ENCODE assay signal across 22 cellular contexts in the genomic region with DNA sequence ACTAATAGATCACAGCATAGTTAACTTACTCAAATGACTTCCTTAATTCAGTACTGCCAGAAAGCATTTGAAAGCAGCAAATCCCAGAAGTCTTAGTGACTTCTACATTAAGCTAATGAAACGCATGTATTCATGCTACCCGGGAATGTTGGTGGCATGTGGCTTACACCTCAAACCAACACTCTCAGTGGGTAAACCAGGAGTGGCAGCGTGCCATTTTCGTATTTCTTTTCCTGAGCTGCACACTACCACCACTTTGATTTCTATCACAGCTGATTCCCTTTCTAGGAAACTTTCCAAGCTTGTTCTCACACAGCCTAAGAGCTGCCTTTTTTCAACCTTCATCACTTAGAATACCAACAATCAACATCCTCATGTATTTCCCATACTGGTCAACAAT.
DNase-seq lines count a peak whose midpoint lies in the region; ATAC-seq lines count a peak whose summit lies in the region.
"Had no signal": no experiment of that assay in that cellular context is flagged by ENCODE, and none has a peak within 500 bp of the region (broad histone marks: within the 10 kb centered on the region; RNA-seq: fewer than 3 reads in every experiment).

No MANE protein-coding gene starts in this region.

- H2BK120ac ChIP-seq in mesendoderm (ENCODE audit: low read depth, low read length) = no peak overlapping the region

- no peaks in the 10 kb centered on the region for H3K36me3 ChIP-seq in mesendoderm (ENCODE audit: control insufficient read depth, insufficient read depth, low read length)
- H3K36me3 ChIP-seq: BLaER1, HAP-1 had no signal

- peak; percentile 45 for DNase-seq in G401 (ENCODE audit: low spot score)
- DNase-seq in NCI-H446 treated with DMSO at 0.1 percent for 48 hours (lab: John Stamatoyannopoulos, UW) = peak; percentile 25
- peak; percentile 26 for DNase-seq in cerebellar cortex (ENCODE audit: low spot score)
- peak; percentile 2 for DNase-seq in myocyte (ENCODE audit: low read depth)
- DNase-seq in hippocampal formation (lab: John Stamatoyannopoulos, UW) = no peak
- DNase-seq in T-helper 17 cell = no peak
- no peak for DNase-seq in mesendoderm
- DNase-seq: Caco-2; CD4-positive, CD25-positive, alpha-beta regulatory T cell; CD8-positive, alpha-beta T cell; DMS153; DND-41; GDM1; HFFc6 had no signal

- no peak overlapping the region for H3K27ac ChIP-seq in mesendoderm (ENCODE audit: low read depth, low read length)
- H3K27ac ChIP-seq: 22Rv1, BLaER1, C4-2B had no signal

- no peaks in the 10 kb centered on the region for H3K27me3 Mint-ChIP-seq in T-helper 17 cell
- H3K27me3 Mint-ChIP-seq: B cell had no signal

- peaks cover 2% of the 10 kb centered on the region for H3K36me3 Mint-ChIP-seq in T-helper 17 cell (ENCODE audit: low read depth)
- H3K36me3 Mint-ChIP-seq: CD4-positive, CD25-positive, alpha-beta regulatory T cell; CD8-positive, alpha-beta T cell had no signal

- H3K79me1 ChIP-seq in mesendoderm (ENCODE audit: low read length) = no peaks in the 10 kb centered on the region

- H2BK15ac ChIP-seq in mesendoderm (replicated peaks; ENCODE audit: low read depth) = no peak overlapping the region

- no peak overlapping the region for H2BK5ac ChIP-seq in mesendoderm (ENCODE audit: low read length)

- H3K4me3 ChIP-seq in mesendoderm (ENCODE audit: low read length) = no peak overlapping the region
- H3K4me3 ChIP-seq: BLaER1, GM12878, GM23338, HAP-1 had no signal

- no peaks in the 10 kb centered on the region for H3K9me3 ChIP-seq in T-helper 17 cell (ENCODE audit: control insufficient read depth, low read length, poor library complexity, severe bottlenecking)
- H3K9me3 ChIP-seq: BLaER1, Caco-2, HAP-1 had no signal

- no peak overlapping the region for H3K18ac ChIP-seq in mesendoderm (ENCODE audit: low read length)

- H3K56ac ChIP-seq in mesendoderm (ENCODE audit: low read length) = no peak overlapping the region

- H3K4me1 Mint-ChIP-seq in T-helper 17 cell = peaks cover 2% of the 10 kb centered on the region
- H3K4me1 Mint-ChIP-seq: B cell; CD4-positive, CD25-positive, alpha-beta regulatory T cell; GM23338 had no signal

- no peak overlapping the region for H3K27ac Mint-ChIP-seq in T-helper 17 cell
- H3K27ac Mint-ChIP-seq: B cell; CD4-positive, CD25-positive, alpha-beta regulatory T cell; CD8-positive, alpha-beta T cell; GM23338; HFFc6 had no signal

- no peak overlapping the region for H3K4me3 Mint-ChIP-seq in T-helper 17 cell
- H3K4me3 Mint-ChIP-seq: B cell; CD4-positive, CD25-positive, alpha-beta regulatory T cell; CD8-positive, alpha-beta T cell; GM23338; HFFc6 had no signal

- ATAC-seq in HG02759 (IDR thresholded peaks at IDR 0.05; ENCODE audit: unreplicated experiment) = no peak
- ATAC-seq in T-helper 17 cell = no peak
- ATAC-seq: CD8-positive, alpha-beta T cell; GM12878; GM23338 had no signal

- H3K4me1 ChIP-seq in mesendoderm (ENCODE audit: control insufficient read depth, low read depth, low read length) = no peaks in the 10 kb centered on the region
- H3K4me1 ChIP-seq: BLaER1, Caco-2 had no signal

- no peak overlapping the region for H4K8ac ChIP-seq in mesendoderm (ENCODE audit: low read depth, low read length)

- no peak overlapping the region for H3K9ac ChIP-seq in mesendoderm (ENCODE audit: low read length)
- H3K9ac ChIP-seq: BLaER1 had no signal

- in situ Hi-C loops in G401 (cut with HindIII; ENCODE audit: low sequenced_read_pairs) = no loop called here

- WGBS in mesendoderm (ENCODE audit: extremely low coverage, insufficient coverage, low lambda C conversion rate) = no CpG with 5 or more reads among the region's 4 CpGs

- H3K23ac ChIP-seq in mesendoderm (ENCODE audit: low read length) = no peak overlapping the region

- H3K27me3 ChIP-seq in mesendoderm (ENCODE audit: insufficient read depth, low read length, poor library complexity) = no peaks in the 10 kb centered on the region
- H3K27me3 ChIP-seq: BLaER1 had no signal

- H4K5ac ChIP-seq in mesendoderm (ENCODE audit: low read length) = no peak overlapping the region

- no peaks in the 10 kb centered on the region for H3K79me2 ChIP-seq in mesendoderm (ENCODE audit: control insufficient read depth, insufficient read depth, low read length)

- H2AK5ac ChIP-seq in mesendoderm (ENCODE audit: low read length) = no peak overlapping the region

- H3K4ac ChIP-seq in mesendoderm (ENCODE audit: low read depth, low read length) = no peak overlapping the region

- no peak overlapping the region for H3K4me2 ChIP-seq in mesendoderm (ENCODE audit: low read length)
- H3K4me2 ChIP-seq: BLaER1, GM23338 had no signal

Comparison
In these comparisons a context has a peak if more than half of its experiments do, and no peak if none do; other contexts are left out.
1. DNase-seq: peak in G401 (single experiment), NCI-H446 treated with DMSO at 0.1 percent for 48 hours (single experiment), cerebellar cortex (single experiment) and myocyte (single experiment); none in hippocampal formation (0 of 2), T-helper 17 cell (0 of 3) and mesendoderm (single experiment).